8 cellular contexts compared by ENCODE assay signal in the genomic region with DNA sequence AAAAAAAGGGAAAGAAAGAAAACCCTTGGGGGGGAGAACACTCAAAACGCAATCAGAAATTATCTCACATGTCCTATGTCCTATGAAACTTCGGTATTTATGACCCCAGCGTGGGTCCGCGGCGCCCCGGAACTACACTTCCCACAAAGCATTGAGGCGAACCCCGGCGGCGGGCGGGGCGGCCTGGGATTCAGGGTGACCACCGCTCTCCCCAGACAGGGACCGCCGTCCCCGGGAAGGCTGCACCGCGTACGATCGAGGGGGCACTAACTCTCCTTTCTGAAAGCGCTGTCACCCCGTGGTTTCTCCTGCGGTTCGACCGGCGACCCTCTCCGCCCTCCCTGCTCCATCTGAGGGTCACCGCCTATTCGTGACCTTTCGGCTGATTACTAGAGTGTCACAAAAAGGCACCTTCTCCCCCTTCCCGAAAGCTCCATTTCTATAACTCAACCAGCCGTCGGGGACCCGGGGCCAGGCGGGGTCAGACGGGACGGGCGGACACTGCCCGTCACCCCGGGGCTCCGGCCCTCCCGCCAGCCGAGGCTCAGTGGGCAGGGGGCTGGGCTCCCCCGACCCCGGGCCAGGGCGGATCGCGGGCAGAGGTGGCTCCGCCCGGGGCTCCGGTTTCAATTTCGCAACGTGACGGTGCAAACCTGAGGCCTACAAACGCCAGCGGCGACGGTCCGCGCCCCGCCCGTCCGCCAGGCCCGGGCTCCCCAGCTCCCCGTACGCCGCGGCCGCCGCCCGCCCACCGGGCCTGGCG. TPM values are rescaled to one million over a fixed set of nuclear protein-coding genes. Genes with fewer than 3 reads are reported as not detected.
DNase-seq lines count a peak whose midpoint lies in the region; ATAC-seq lines count a peak whose summit lies in the region.

No MANE protein-coding gene starts in this region.

- DNase-seq in NCI-H446 (lab: John Stamatoyannopoulos, UW) (peak; percentile 4 to 35), NCI-H446 treated with DMSO at 0.1 percent for 48 hours (lab: John Stamatoyannopoulos, UW) (no peak), NCI-H2171 (lab: John Stamatoyannopoulos, UW) (peak; percentile 66), cerebellum (ENCODE audit: low spot score) (peak; percentile 74), kidney glomerular epithelial cell (lab: John Stamatoyannopoulos, UW) (peak; percentile 18)
- DNase-seq in activated CD4-positive, CD25-positive, alpha-beta regulatory T cell treated with anti-CD3 and anti-CD28 coated beads, Interleukin-2, amount 50 U/mL, for 72 hours = peak; percentile 74
- DNase-seq in stimulated activated CD4-positive, alpha-beta T cell treated with anti-CD3 and anti-CD28 coated beads, Interleukin-15, amount 100 ng/mL, for 48 hours (ENCODE audit: low read depth in 2 of 2) = peak; percentile 29 to 48

- peak; percentile 54 for ATAC-seq in HG02938 (IDR thresholded peaks at IDR 0.05; ENCODE audit: unreplicated experiment)

RNA-seq across cellular contexts. Expression of gene ECPAS, which starts 1.3 kb away (rescaled TPM):
- 89.0 TPM for total RNA-seq in cerebellum

RNA-seq across cellular contexts. Expression of gene ZNF483, which starts 42.1 kb away (rescaled TPM):
- 41.5 TPM for total RNA-seq in cerebellum
